In genomic region chr22:45554040-45554406, GRCh38 we compare ENCODE assay signal across 11 cellular contexts. TPM values are rescaled to one million over a fixed set of nuclear protein-coding genes. Genes with fewer than 3 reads are reported as not detected.
A peak's percentile ranks its signal among the peaks of the same experiment; 100 is the strongest.
DNase-seq lines count a peak whose midpoint lies in the region; ATAC-seq, FAIRE-seq and TF ChIP-seq lines count a peak whose summit lies in the region.
"Had no signal": no experiment of that assay in that cellular context is flagged by ENCODE, and none has a peak within 500 bp of the region (broad histone marks: within the 10 kb centered on the region; RNA-seq: fewer than 3 reads in every experiment).

No MANE protein-coding gene starts in this region.

- H3K4me3 Mint-ChIP-seq in endodermal cell = no peak overlapping the region
- H3K4me3 Mint-ChIP-seq in CD8-positive, alpha-beta T cell = no peak overlapping the region
- H3K4me3 Mint-ChIP-seq: activated naive CD8-positive, alpha-beta T cell treated with anti-CD3 and anti-CD28 coated beads, Interleukin-2, amount 50 U/mL, for 24 hours; memory B cell; stimulated activated naive CD8-positive, alpha-beta T cell treated with anti-CD3 and anti-CD28 coated beads, Interleukin-15, amount 100 ng/mL, for 72 hours had no signal

- H3K4me1 Mint-ChIP-seq in endodermal cell = peaks cover 1% of the 10 kb centered on the region
- no peaks in the 10 kb centered on the region for H3K4me1 Mint-ChIP-seq in CD8-positive, alpha-beta T cell (ENCODE audit: low read depth)
- H3K4me1 Mint-ChIP-seq: memory B cell had no signal

- TF ChIP-seq CTCF in OCI-LY3 (IDR thresholded peaks at IDR 0.05; ENCODE audit: low read depth, low read length) = no peak
- TF ChIP-seq CTCF in endodermal cell (conservative IDR thresholded peaks at IDR 0.05) = peak; percentile 9
- TF ChIP-seq CTCF in pancreas (IDR thresholded peaks at IDR 0.05) = no peak
- no peak for TF ChIP-seq CTCF in GM13976 (IDR thresholded peaks at IDR 0.05; ENCODE audit: borderline replicate concordance, control extremely low read depth, extremely low read depth, insufficient read depth, missing control alignments)
- no peak for TF ChIP-seq CTCF in CD8-positive, alpha-beta T cell (IDR thresholded peaks at IDR 0.05)
- no peak for TF ChIP-seq CTCF in WERI-Rb-1 (IDR thresholded peaks at IDR 0.05; ENCODE audit: low read depth, low read length)

- peak overlapping the region; percentile 70 for H3K27ac Mint-ChIP-seq in endodermal cell
- no peak overlapping the region for H3K27ac Mint-ChIP-seq in CD8-positive, alpha-beta T cell
- H3K27ac Mint-ChIP-seq: activated naive CD8-positive, alpha-beta T cell treated with anti-CD3 and anti-CD28 coated beads, Interleukin-2, amount 50 U/mL, for 24 hours; memory B cell had no signal

- H3K4me1 ChIP-seq in BLaER1 treated with 17β-estradiol and CSF1 and Interleukin-3, amounts not matched to agents 10 nM and 100 nM = peaks cover 39 to 48% (median 44%) of the 10 kb centered on the region in 10 experiments
- H3K4me1 ChIP-seq in OCI-LY3 (ENCODE audit: low read length) (peaks cover 5% of the 10 kb centered on the region; the same call in 1 of the 2 replicates), endodermal cell (ENCODE audit: control insufficient read depth, insufficient read depth, low read length) (no peaks in the 10 kb centered on the region), pancreas (peaks cover 0 to 10% (median 0%) of the 10 kb centered on the region in 3 donors)
- H3K4me1 ChIP-seq in CD8-positive, alpha-beta T cell (ENCODE audit: insufficient read depth, low read length) = no peaks in the 10 kb centered on the region

- peak; percentile 26 to 61 (median 45) for ATAC-seq in pancreas
- no peak for ATAC-seq in CD8-positive, alpha-beta T cell
- ATAC-seq: activated naive CD8-positive, alpha-beta T cell treated with anti-CD3 and anti-CD28 coated beads, Interleukin-2, amount 50 U/mL, for 24 hours; stimulated activated naive CD8-positive, alpha-beta T cell treated with anti-CD3 and anti-CD28 coated beads, Interleukin-15, amount 100 ng/mL, for 72 hours had no signal

- peaks cover 8 to 54% (median 16%) of the 10 kb centered on the region in 11 experiments; a peak in 18 of 22 replicates for H4K20me1 ChIP-seq in BLaER1 treated with 17β-estradiol and CSF1 and Interleukin-3, amounts not matched to agents 10 nM and 100 nM
- no peaks in the 10 kb centered on the region for H4K20me1 ChIP-seq in OCI-LY3 (ENCODE audit: insufficient read depth, low read length)

- DNase-seq in endodermal cell (no peak), pancreas (no peak), GM13976 (ENCODE audit: low spot score) (no peak), H54 (ENCODE audit: insufficient read length, low spot score) (no peak), WERI-Rb-1 (no peak)
- no peak for DNase-seq in CD8-positive, alpha-beta T cell

- H2AFZ ChIP-seq in OCI-LY3 (ENCODE audit: low read depth, low read length) = peak overlapping the region; percentile 85

- no peaks in the 10 kb centered on the region for H3K79me2 ChIP-seq in OCI-LY3 (ENCODE audit: low read length)

- peaks cover 0 to 60% (median 0%) of the 10 kb centered on the region in 11 experiments; a peak in 5 of 22 replicates for H3K27me3 ChIP-seq in BLaER1 treated with 17β-estradiol and CSF1 and Interleukin-3, amounts not matched to agents 10 nM and 100 nM
- H3K27me3 ChIP-seq in OCI-LY3 (ENCODE audit: low read depth, low read length) (no peaks in the 10 kb centered on the region), endodermal cell (ENCODE audit: control insufficient read depth, insufficient read depth, low read length, poor library complexity, severe bottlenecking) (no peaks in the 10 kb centered on the region), pancreas (no peaks in the 10 kb centered on the region), WERI-Rb-1 (ENCODE audit: insufficient read depth, low read depth, severe bottlenecking) (no peaks in the 10 kb centered on the region)
- no peaks in the 10 kb centered on the region for H3K27me3 ChIP-seq in CD8-positive, alpha-beta T cell (ENCODE audit: insufficient read depth, low read length)

- CTCF ChIA-PET in CD8-positive, alpha-beta T cell (lab: Charles Lee) = interaction anchor here (0.8 to 2.0 kb wide), 5 partner anchors 11 to 452 kb away, joined by 3 to 7 read pairs (median 4); no protein-coding TSS in a partner anchor

- in situ Hi-C loops in GM13976 (cut with MboI; ENCODE audit: low sequenced_read_pairs, unreplicated experiment) = loop anchor here (10.0 to 25.0 kb wide), 2 partner anchors 289 to 558 kb away; no protein-coding TSS in a partner anchor

- H3K27me3 Mint-ChIP-seq in endodermal cell (ENCODE audit: insufficient read depth) = no peaks in the 10 kb centered on the region
- peaks cover 4% of the 10 kb centered on the region for H3K27me3 Mint-ChIP-seq in CD8-positive, alpha-beta T cell (ENCODE audit: low read depth)

- peak overlapping the region in 2 of 11 experiments; percentile 13 to 38; a peak in 1 of 22 replicates for H3K9ac ChIP-seq in BLaER1 treated with 17β-estradiol and CSF1 and Interleukin-3, amounts not matched to agents 10 nM and 100 nM
- peak overlapping the region; percentile 37 for H3K9ac ChIP-seq in OCI-LY3 (ENCODE audit: low read length)
- H3K9ac ChIP-seq in endodermal cell (ENCODE audit: extremely low read depth, low read length, poor library complexity, severe bottlenecking) = no peak overlapping the region

- H3K27ac ChIP-seq in BLaER1 treated with 17β-estradiol and CSF1 and Interleukin-3, amounts not matched to agents 10 nM and 100 nM = no peak overlapping the region
- H3K27ac ChIP-seq in OCI-LY3 (ENCODE audit: low read length) = no peak overlapping the region
- H3K27ac ChIP-seq in endodermal cell (ENCODE audit: low read depth, low read length) = no peak overlapping the region
- no peak overlapping the region for H3K27ac ChIP-seq in pancreas
- no peak overlapping the region for H3K27ac ChIP-seq in CD8-positive, alpha-beta T cell (ENCODE audit: low read depth, low read length)
- no peak overlapping the region for H3K27ac ChIP-seq in WERI-Rb-1

- peak overlapping the region; percentile 10 to 95 (median 81); a peak in 21 of 22 replicates for H3K4me2 ChIP-seq in BLaER1 treated with 17β-estradiol and CSF1 and Interleukin-3, amounts not matched to agents 10 nM and 100 nM
- H3K4me2 ChIP-seq in OCI-LY3 (ENCODE audit: low read length) = peak overlapping the region; percentile 64

- peaks cover 18 to 28% (median 22%) of the 10 kb centered on the region in 11 experiments for H3K9me3 ChIP-seq in BLaER1 treated with 17β-estradiol and CSF1 and Interleukin-3, amounts not matched to agents 10 nM and 100 nM (replicated peaks in 1 of 11)
- H3K9me3 ChIP-seq in OCI-LY3 (ENCODE audit: insufficient read depth, low read length) (no peaks in the 10 kb centered on the region), endodermal cell (ENCODE audit: control insufficient read depth, low read length) (peaks cover 9% of the 10 kb centered on the region), pancreas (no peaks in the 10 kb centered on the region), WERI-Rb-1 (ENCODE audit: severe bottlenecking) (no peaks in the 10 kb centered on the region)
- no peaks in the 10 kb centered on the region for H3K9me3 ChIP-seq in CD8-positive, alpha-beta T cell (ENCODE audit: low read length)

- TF ChIP-seq POLR2A in H54 (IDR thresholded peaks at IDR 0.05; ENCODE audit: low read depth, low read length) = no peak

- POLR2A ChIA-PET in CD8-positive, alpha-beta T cell (lab: Charles Lee) = no interaction called here

- WGBS in endodermal cell (ENCODE audit: insufficient coverage in 1 of 2, insufficient read length in 1 of 2), 2 experiments = 88 to 90% methylated on average over 16 of the region's 16 CpGs
- WGBS in pancreas, 2 donors = 36 to 38% methylated on average over 16 of the region's 16 CpGs

- no peak overlapping the region for H3K4me3 ChIP-seq in BLaER1 treated with 17β-estradiol and CSF1 and Interleukin-3, amounts not matched to agents 10 nM and 100 nM
- H3K4me3 ChIP-seq in OCI-LY3 (ENCODE audit: low read length) = peak overlapping the region; percentile 70
- no peak overlapping the region for H3K4me3 ChIP-seq in endodermal cell (ENCODE audit: low read length)
- H3K4me3 ChIP-seq in pancreas = no peak overlapping the region
- H3K4me3 ChIP-seq in CD8-positive, alpha-beta T cell (ENCODE audit: low read depth, low read length) = no peak overlapping the region
- no peak overlapping the region for H3K4me3 ChIP-seq in WERI-Rb-1 (ENCODE audit: low read depth, low read length)

- peaks cover 13% of the 10 kb centered on the region for H3K9me3 Mint-ChIP-seq in endodermal cell
- H3K9me3 Mint-ChIP-seq in CD8-positive, alpha-beta T cell = no peaks in the 10 kb centered on the region
- H3K9me3 Mint-ChIP-seq: activated naive CD8-positive, alpha-beta T cell treated with anti-CD3 and anti-CD28 coated beads, Interleukin-2, amount 50 U/mL, for 24 hours; memory B cell; stimulated activated naive CD8-positive, alpha-beta T cell treated with anti-CD3 and anti-CD28 coated beads, Interleukin-15, amount 100 ng/mL, for 72 hours had no signal

- no peak for FAIRE-seq in pancreas (lab: Jason Lieb, UNC)
- FAIRE-seq in H54 (lab: Jason Lieb, UNC) = no peak

- H3K36me3 ChIP-seq in BLaER1 treated with 17β-estradiol and CSF1 and Interleukin-3, amounts not matched to agents 10 nM and 100 nM = peaks cover 0 to 72% (median 52%) of the 10 kb centered on the region in 11 experiments; a peak in 19 of 22 replicates
- H3K36me3 ChIP-seq in OCI-LY3 (replicated peaks; ENCODE audit: low read depth, low read length) (no peaks in the 10 kb centered on the region), endodermal cell (ENCODE audit: control insufficient read depth, insufficient read depth, low read length) (peaks cover 87% of the 10 kb centered on the region), pancreas (no peaks in the 10 kb centered on the region), WERI-Rb-1 (peaks cover 45% of the 10 kb centered on the region)
- no peaks in the 10 kb centered on the region for H3K36me3 ChIP-seq in CD8-positive, alpha-beta T cell (ENCODE audit: insufficient read depth, low read length)

- intact Hi-C loops in pancreas (cut with DNase I) = loop anchor here in 2 of 3 donors (5.0 kb wide), 2 partner anchors 112 to 287 kb away; no protein-coding TSS in a partner anchor
- intact Hi-C loops in CD8-positive, alpha-beta T cell (cut with DNase I, micrococcal nuclease) = loop anchor here (1.0 to 5.0 kb wide), 2 partner anchors 285 to 392 kb away; partner anchors contain the start of gene NUP50 (in 1 of the 2)

- peaks cover 72% of the 10 kb centered on the region for H3K36me3 Mint-ChIP-seq in endodermal cell (ENCODE audit: low read depth)
- no peaks in the 10 kb centered on the region for H3K36me3 Mint-ChIP-seq in CD8-positive, alpha-beta T cell
- H3K36me3 Mint-ChIP-seq: memory B cell had no signal

RNA-seq across cellular contexts. Expression of gene FBLN1, which starts 51.3 kb away (rescaled TPM):
- total RNA-seq in endodermal cell (100 to 1,000 TPM; 226 to 305 TPM), pancreas (100 to 1,000 TPM in 1 of 6 donors, 10 to 100 TPM in 5; 12.0 to 114 (median 44.5) TPM)
- 268 TPM for polyA plus RNA-seq in endodermal cell (2013, experiment 1 of 2)
- polyA plus RNA-seq in endodermal cell (2013, experiment 2 of 2) = 268 TPM
- polyA plus RNA-seq in pancreas = 10 to 100 TPM; 12.0 to 14.8 TPM
- not detected for total RNA-seq in CD8-positive, alpha-beta T cell

Comparison
In these comparisons a context has a peak if more than half of its experiments do, and no peak if none do; other contexts are left out.
1. RNA of gene FBLN1, which starts 51.3 kb away (total RNA-seq): 226 to 305 TPM in endodermal cell and 12.0 to 114 TPM in pancreas; not detected in CD8-positive, alpha-beta T cell; every median in the first group is over 10 times any median in the second.